Comparison of ENCODE assay signal across 11 cellular contexts in genomic region chr11:46271875-46272815, GRCh38. TPM values are rescaled to one million over a fixed set of nuclear protein-coding genes. Genes with fewer than 3 reads are reported as not detected.
DNase-seq lines count a peak whose midpoint lies in the region; ATAC-seq and TF ChIP-seq lines count a peak whose summit lies in the region.
"Had no signal": no experiment of that assay in that cellular context is flagged by ENCODE, and none has a peak within 500 bp of the region (broad histone marks: within the 10 kb centered on the region; RNA-seq: fewer than 3 reads in every experiment).

No MANE protein-coding gene starts in this region.

- H3K27me3 Mint-ChIP-seq in activated naive CD8-positive, alpha-beta T cell treated with anti-CD3 and anti-CD28 coated beads for 36 hours = peaks cover 9% of the 10 kb centered on the region

- H3K36me3 ChIP-seq in body of pancreas (replicated peaks in 1 of 2; ENCODE audit: insufficient read depth in 1 of 2, low read depth in 2 of 2) (no peaks in the 10 kb centered on the region), mucosa of rectum (ENCODE audit: control insufficient read depth in 2 of 2, insufficient read depth in 2 of 2, low read length in 2 of 2) (no peaks in the 10 kb centered on the region), tibial artery (no peaks in the 10 kb centered on the region)

- H3K27me3 ChIP-seq in body of pancreas (no peaks in the 10 kb centered on the region), mucosa of rectum (ENCODE audit: control insufficient read depth in 2 of 2, insufficient read depth in 2 of 2, low read length in 2 of 2) (peaks cover 0 to 4% of the 10 kb centered on the region in 2 donors), tibial artery (peaks cover 0 to 9% of the 10 kb centered on the region in 2 donors)

- 80 to 86% methylated on average over 13 to 16 of the region's 16 CpGs for WGBS in body of pancreas, 2 donors

- H3K4me1 ChIP-seq in body of pancreas (peaks cover 59% of the 10 kb centered on the region), mucosa of rectum (ENCODE audit: control insufficient read depth in 2 of 2, insufficient read depth in 2 of 2, low read length in 2 of 2) (peaks cover 47 to 64% of the 10 kb centered on the region in 2 donors), tibial artery (peaks cover 4 to 37% (median 31%) of the 10 kb centered on the region in 4 donors)

- ATAC-seq in body of pancreas = no peak
- ATAC-seq: stimulated activated naive B cell treated with anti-CD40 and anti-IgM and Interleukin-4, amounts not matched to agents 10 μg/mL and 1 μg/mL and 100 μg/mL, for 72 hours had no signal

- no peak overlapping the region for H3K4me3 ChIP-seq in body of pancreas
- H3K4me3 ChIP-seq in mucosa of rectum (ENCODE audit: low read length in 2 of 2) = peak overlapping the region; percentile 0 to 43
- no peak overlapping the region for H3K4me3 ChIP-seq in tibial artery

- intact Hi-C loops in body of pancreas (cut with DNase I) = no loop called here
- intact Hi-C loops in tibial artery (cut with DNase I; ENCODE audit: low total_unique reads) = no loop called here

- H3K27ac ChIP-seq in body of pancreas = peak overlapping the region; percentile 93 to 96 (median 94)
- H3K27ac ChIP-seq in mucosa of rectum (ENCODE audit: low read depth in 2 of 2, low read length in 2 of 2) = peak overlapping the region; percentile 92 to 95
- H3K27ac ChIP-seq in tibial artery = peak overlapping the region; percentile 66 to 69

- no peak for TF ChIP-seq POLR2A in body of pancreas (IDR thresholded peaks at IDR 0.05)

- TF ChIP-seq CTCF in body of pancreas (IDR thresholded peaks at IDR 0.05) (no peak), tibial artery (IDR thresholded peaks at IDR 0.05) (no peak)

- peak overlapping the region; percentile 38 to 74 for H3K9ac ChIP-seq in mucosa of rectum (ENCODE audit: low read depth in 1 of 2, low read length in 2 of 2)

- H3K4me1 Mint-ChIP-seq in activated naive CD8-positive, alpha-beta T cell treated with anti-CD3 and anti-CD28 coated beads for 36 hours = peaks cover 2% of the 10 kb centered on the region

- no peaks in the 10 kb centered on the region for H3K36me3 Mint-ChIP-seq in activated naive CD8-positive, alpha-beta T cell treated with anti-CD3 and anti-CD28 coated beads for 36 hours
- H3K36me3 Mint-ChIP-seq: stimulated activated naive B cell treated with anti-CD40 and anti-IgM and Interleukin-4, amounts not matched to agents 10 μg/mL and 1 μg/mL and 100 μg/mL, for 72 hours had no signal

- H3K9me3 Mint-ChIP-seq in activated naive CD8-positive, alpha-beta T cell treated with anti-CD3 and anti-CD28 coated beads for 36 hours = no peaks in the 10 kb centered on the region
- H3K9me3 Mint-ChIP-seq: stimulated activated naive B cell treated with anti-CD40 and anti-IgM and Interleukin-4, amounts not matched to agents 10 μg/mL and 1 μg/mL and 100 μg/mL, for 72 hours had no signal

- no peak overlapping the region for H3K4me3 Mint-ChIP-seq in activated naive CD8-positive, alpha-beta T cell treated with anti-CD3 and anti-CD28 coated beads for 36 hours
- H3K4me3 Mint-ChIP-seq: stimulated activated naive B cell treated with anti-CD40 and anti-IgM and Interleukin-4, amounts not matched to agents 10 μg/mL and 1 μg/mL and 100 μg/mL, for 72 hours had no signal

- H3K27ac Mint-ChIP-seq in activated naive CD8-positive, alpha-beta T cell treated with anti-CD3 and anti-CD28 coated beads for 36 hours = no peak overlapping the region
- H3K27ac Mint-ChIP-seq: stimulated activated naive B cell treated with anti-CD40 and anti-IgM and Interleukin-4, amounts not matched to agents 10 μg/mL and 1 μg/mL and 100 μg/mL, for 72 hours had no signal

- no peaks in the 10 kb centered on the region for H3K9me3 ChIP-seq in body of pancreas
- H3K9me3 ChIP-seq in mucosa of rectum (ENCODE audit: control insufficient read depth in 2 of 2, low read length in 2 of 2) = no peaks in the 10 kb centered on the region
- H3K9me3 ChIP-seq in tibial artery = no peaks in the 10 kb centered on the region

- DNase-seq in NCI-H2196 (lab: John Stamatoyannopoulos, UW; ENCODE audit: unreplicated experiment) (peak; percentile 27), NCI-H2196 treated with DMSO at 0.1 percent for 48 hours (lab: John Stamatoyannopoulos, UW; ENCODE audit: unreplicated experiment) (no peak), body of pancreas (no peak), tibial artery (no peak), NCI-H1048 (lab: John Stamatoyannopoulos, UW) (no peak)
- DNase-seq in activated naive CD8-positive, alpha-beta T cell treated with anti-CD3 and anti-CD28 coated beads for 36 hours = no peak
- no peak for DNase-seq in stimulated activated CD8-positive, alpha-beta memory T cell treated with anti-CD3 and anti-CD28 coated beads, Interleukin-4, amount 100 ng/mL, for 48 hours
- DNase-seq: activated CD4-positive, alpha-beta T cell treated with anti-CD3 and anti-CD28 coated beads for 4 hours; amygdala; stimulated activated naive B cell treated with anti-CD40 and anti-IgM and Interleukin-4, amounts not matched to agents 10 μg/mL and 1 μg/mL and 100 μg/mL, for 72 hours had no signal

RNA-seq across cellular contexts. Expression of gene CREB3L1, which starts 5.3 kb away (rescaled TPM):
- total RNA-seq in body of pancreas = 10 to 100 TPM; 20.8 to 22.7 TPM
- under 1 TPM in 1 of 2 experiments, not detected in 1; 0.12 TPM for total RNA-seq in activated naive CD8-positive, alpha-beta T cell treated with anti-CD3 and anti-CD28 coated beads for 36 hours

Comparison
In these comparisons a context has a peak if more than half of its experiments do, and no peak if none do; other contexts are left out.
1. H3K4me3 ChIP-seq: peak in mucosa of rectum (2 of 2); none in body of pancreas (0 of 2) and tibial artery (0 of 2).
2. RNA of gene CREB3L1, which starts 5.3 kb away (total RNA-seq): 20.8 to 22.7 TPM in body of pancreas; 0.12 TPM in activated naive CD8-positive, alpha-beta T cell treated with anti-CD3 and anti-CD28 coated beads for 36 hours; every median in the first group is over 10 times any median in the second.
3. Peak in every context shown above with its lines, with median percentiles within 50 percentile points of each other: H3K27ac ChIP-seq.